Comparison of ENCODE assay signal across 28 cellular contexts in the genomic region with DNA sequence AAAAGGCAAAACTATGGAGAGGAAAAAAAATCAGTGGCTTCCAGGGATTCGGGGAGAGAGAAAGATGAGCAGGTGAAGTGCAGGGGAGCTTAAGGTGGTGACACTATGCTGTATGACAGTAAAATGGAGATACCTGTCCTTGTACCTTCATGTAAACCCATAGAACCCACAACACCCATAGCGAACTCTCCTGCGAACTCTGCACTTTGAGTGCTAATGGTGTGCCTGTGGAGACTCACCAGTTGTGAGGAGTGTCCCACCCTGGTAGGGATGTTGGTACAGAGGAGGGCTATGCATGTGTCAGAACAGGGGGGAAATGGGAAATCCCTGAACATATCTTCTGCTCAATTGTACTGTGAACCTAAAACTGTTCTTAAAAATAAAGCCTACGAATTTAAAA. TPM values are rescaled to one million over a fixed set of nuclear protein-coding genes. Genes with fewer than 3 reads are reported as not detected.
"Had no signal": no experiment of that assay in that cellular context is flagged by ENCODE, and none has a peak within 500 bp of the region (broad histone marks: within the 10 kb centered on the region; RNA-seq: fewer than 3 reads in every experiment).

No MANE protein-coding gene starts in this region.

- DNase-seq: activated CD4-positive, alpha-beta T cell treated with anti-CD3 and anti-CD28 coated beads for 48 hours; activated CD4-positive, alpha-beta T cell treated with anti-CD3 and anti-CD28 coated beads, Interleukin-2, amount 50 U/mL, for 4 hours; activated CD8-positive, alpha-beta T cell treated with anti-CD3 and anti-CD28 coated beads, Interleukin-2, amount 10 ng/mL, durations not matched to agents 7 days and 5 days; activated gamma-delta T cell; activated naive CD4-positive, alpha-beta T cell treated with anti-CD3 and anti-CD28 coated beads for 36 hours; amygdala; cerebellar nuclear complex; MM.1S; NCI-H1105 treated with DMSO at 0.1 percent for 48 hours; NCI-H1436 treated with DMSO at 0.1 percent for 48 hours; NCI-H187; NCI-H2081; NCI-H510A treated with DMSO at 0.1 percent for 48 hours; NCI-H69; NK-92 treated with Interleukin-12 subunit alpha and Interleukin-12 subunit beta, amount 100 ng/mL, for 24 hours; OCI-M1; RPMI8226; SK-N-SH; T-helper 1 cell had no signal

- H3K9me3 ChIP-seq: SK-N-SH had no signal

- H3K4me3 ChIP-seq: cardiac muscle cell had no signal

- H3K9me2 ChIP-seq: SK-N-SH had no signal

- H3K27ac ChIP-seq: cardiac muscle cell, VCaP had no signal

- ATAC-seq: activated CD4-positive, CD25-positive, alpha-beta regulatory T cell treated with anti-CD3 and anti-CD28 coated beads, Interleukin-2, amount 50 U/mL, for 24 hours; activated CD8-positive, alpha-beta T cell treated with anti-CD3 and anti-CD28 coated beads, Interleukin-2, amount 10 ng/mL, durations not matched to agents 7 days and 5 days; Panc1; Right ventricle myocardium inferior had no signal

- H3K36me3 Mint-ChIP-seq: activated naive CD8-positive, alpha-beta T cell; brain had no signal

- H3K9ac ChIP-seq: SK-N-SH had no signal

- H3K4me2 ChIP-seq: SK-N-SH had no signal

- H3K9me3 Mint-ChIP-seq: activated T-helper 1 cell treated with anti-CD3 and anti-CD28 coated beads, Interleukin-12 subunit alpha, Interleukin-12 subunit beta, Interleukin-2, Interleukin-4 antibody, amounts not matched to agents 30 ng/mL and 10 ng/mL and 1 ng/mL, durations not matched to agents 14 hours and 24 hours and 36 hours had no signal

- H3K36me3 ChIP-seq: cardiac muscle cell had no signal

- H3K27ac Mint-ChIP-seq: activated CD8-positive, alpha-beta T cell treated with anti-CD3 and anti-CD28 coated beads, Interleukin-2, amount 10 ng/mL, durations not matched to agents 7 days and 5 days; activated naive CD4-positive, alpha-beta T cell treated with anti-CD3 and anti-CD28 coated beads for 36 hours; activated naive CD8-positive, alpha-beta T cell; activated T-helper 1 cell treated with anti-CD3 and anti-CD28 coated beads, Interleukin-12 subunit alpha, Interleukin-12 subunit beta, Interleukin-2, Interleukin-4 antibody, amounts not matched to agents 30 ng/mL and 10 ng/mL and 1 ng/mL, durations not matched to agents 14 hours and 24 hours and 36 hours; brain had no signal

- H3K4me3 Mint-ChIP-seq: activated CD8-positive, alpha-beta T cell treated with anti-CD3 and anti-CD28 coated beads, Interleukin-2, amount 10 ng/mL, durations not matched to agents 7 days and 5 days; activated naive CD4-positive, alpha-beta T cell treated with anti-CD3 and anti-CD28 coated beads for 36 hours; activated naive CD8-positive, alpha-beta T cell; activated T-helper 1 cell treated with anti-CD3 and anti-CD28 coated beads, Interleukin-12 subunit alpha, Interleukin-12 subunit beta, Interleukin-2, Interleukin-4 antibody, amounts not matched to agents 30 ng/mL and 10 ng/mL and 1 ng/mL, durations not matched to agents 14 hours and 24 hours and 36 hours; brain had no signal

RNA-seq across cellular contexts. Expression of a gene that starts 42.8 kb away (rescaled TPM):
- total RNA-seq: activated CD8-positive, alpha-beta T cell treated with anti-CD3 and anti-CD28 coated beads, Interleukin-2, amount 10 ng/mL, durations not matched to agents 7 days and 5 days; activated naive CD4-positive, alpha-beta T cell treated with anti-CD3 and anti-CD28 coated beads for 36 hours; activated T-helper 1 cell treated with anti-CD3 and anti-CD28 coated beads, Interleukin-12 subunit alpha, Interleukin-12 subunit beta, Interleukin-2, Interleukin-4 antibody, amounts not matched to agents 30 ng/mL and 10 ng/mL and 1 ng/mL, durations not matched to agents 14 hours and 24 hours and 36 hours; cardiac muscle cell; Right ventricle myocardium inferior; T-helper 2 cell treated with Interferon-gamma antibody and Interleukin-4, amounts not matched to agents 100 ng/mL and 5 ng/mL, for 36 hours had no signal
